ENCODE assay signal across 1 cellular context in the genomic region with DNA sequence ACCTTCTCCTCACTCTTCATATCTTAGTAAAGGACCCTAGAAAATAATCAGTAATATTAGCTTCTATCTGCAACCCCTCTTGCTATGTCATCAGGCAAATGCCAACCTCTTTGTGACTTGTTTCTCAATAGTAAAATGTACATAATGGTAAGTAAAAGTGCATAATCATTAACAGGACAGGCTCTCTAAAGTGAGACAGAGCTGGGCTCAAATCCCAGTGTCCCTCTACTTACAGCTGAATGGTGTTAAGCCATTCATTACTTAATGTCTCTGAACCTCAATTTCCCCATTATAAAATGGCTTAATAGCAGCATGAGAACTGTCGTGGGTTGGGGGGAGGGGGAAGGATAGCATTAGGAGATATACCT.
TF ChIP-seq lines count a peak whose summit lies in the region.

No MANE protein-coding gene starts in this region.

TF ChIP-seq in A549, 52 proteins besides CTCF, POLR2A, EP300 and RAD21 (continued from another document):
- TF ChIP-seq JUNB (IDR thresholded peaks at IDR 0.05) = no peak
- TF ChIP-seq, protein P1, sequence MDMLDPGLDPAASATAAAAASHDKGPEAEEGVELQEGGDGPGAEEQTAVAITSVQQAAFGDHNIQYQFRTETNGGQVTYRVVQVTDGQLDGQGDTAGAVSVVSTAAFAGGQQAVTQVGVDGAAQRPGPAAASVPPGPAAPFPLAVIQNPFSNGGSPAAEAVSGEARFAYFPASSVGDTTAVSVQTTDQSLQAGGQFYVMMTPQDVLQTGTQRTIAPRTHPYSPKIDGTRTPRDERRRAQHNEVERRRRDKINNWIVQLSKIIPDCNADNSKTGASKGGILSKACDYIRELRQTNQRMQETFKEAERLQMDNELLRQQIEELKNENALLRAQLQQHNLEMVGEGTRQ (IDR thresholded peaks at IDR 0.05) = no peak
